In genomic region chr15:72344602-72345001, GRCh38 we compare ENCODE assay signal across 33 cellular contexts. TPM values are rescaled to one million over a fixed set of nuclear protein-coding genes. Genes with fewer than 3 reads are reported as not detected.
DNase-seq lines count a peak whose midpoint lies in the region; ATAC-seq and TF ChIP-seq lines count a peak whose summit lies in the region.
"Had no signal": no experiment of that assay in that cellular context is flagged by ENCODE, and none has a peak within 500 bp of the region (broad histone marks: within the 10 kb centered on the region; RNA-seq: fewer than 3 reads in every experiment).

No MANE protein-coding gene starts in this region.

- no peaks in the 10 kb centered on the region for H3K27me3 ChIP-seq in osteoblast (ENCODE audit: insufficient read depth, low read length)
- H3K27me3 ChIP-seq: BE2C; BLaER1; BLaER1 treated with 17β-estradiol and CSF1 and Interleukin-3, amounts not matched to agents 10 nM and 100 nM had no signal

- no peak overlapping the region for H3K4me2 ChIP-seq in osteoblast (ENCODE audit: insufficient read depth, low read length)
- H3K4me2 ChIP-seq: A549; BLaER1; BLaER1 treated with 17β-estradiol and CSF1 and Interleukin-3, amounts not matched to agents 10 nM and 100 nM had no signal

- H3K36me3 ChIP-seq in osteoblast (ENCODE audit: insufficient read depth, low read length): peaks cover 50% of the 10 kb centered on the region

- TF ChIP-seq CTCF in osteoblast (IDR thresholded peaks at IDR 0.05; ENCODE audit: extremely low read depth, low read depth, low read length): no peak

- no peak for ATAC-seq in HG03442 (IDR thresholded peaks at IDR 0.05; ENCODE audit: unreplicated experiment)
- ATAC-seq: A549; CD8-positive, alpha-beta T cell had no signal

- H3K27ac ChIP-seq in osteoblast (ENCODE audit: low read depth, low read length): no peak overlapping the region
- H3K27ac ChIP-seq: 22Rv1; A549; BLaER1; BLaER1 treated with 17β-estradiol and CSF1 and Interleukin-3, amounts not matched to agents 10 nM and 100 nM; C4-2B had no signal

- DNase-seq in osteoblast (ENCODE audit: insufficient read length, low spot score, missing footprints) (peak; percentile 51), ureter (ENCODE audit: low spot score) (peak; percentile 6), islet precursor cell (no peak)
- DNase-seq: 8988T; ACHN; AML-193; BE2C; C1 segment of cervical spinal cord; Caco-2; Calu3; CD4-positive, alpha-beta memory T cell; CD4-positive, alpha-beta T cell; CD4-positive, CD25-positive, alpha-beta regulatory T cell; CD8-positive, alpha-beta memory T cell; CD8-positive, alpha-beta T cell; COR-L47; DMS 273 treated with DMSO at 0.1 percent for 48 hours; DMS153; DMS53; DMS79; DMS79 treated with DMSO at 0.1 percent for 48 hours; DND-41; EL had no signal

- no peak overlapping the region for H3K4me3 ChIP-seq in osteoblast (ENCODE audit: insufficient read depth, low read length)
- H3K4me3 ChIP-seq: A549; BLaER1; BLaER1 treated with 17β-estradiol and CSF1 and Interleukin-3, amounts not matched to agents 10 nM and 100 nM had no signal

- peaks cover 6% of the 10 kb centered on the region for H3K4me1 ChIP-seq in osteoblast (ENCODE audit: insufficient read depth, low read length)
- H3K4me1 ChIP-seq: BLaER1, Caco-2 had no signal

- no peak overlapping the region for H2AFZ ChIP-seq in osteoblast (ENCODE audit: low read length)

- H4K20me1 ChIP-seq in osteoblast (ENCODE audit: insufficient read depth, low read length): no peaks in the 10 kb centered on the region

- no peaks in the 10 kb centered on the region for H3K79me2 ChIP-seq in osteoblast (ENCODE audit: insufficient read depth, low read length)

- H3K9me3 ChIP-seq in osteoblast (ENCODE audit: low read depth, low read length): no peaks in the 10 kb centered on the region
- H3K9me3 ChIP-seq: A549; BE2C; BLaER1; BLaER1 treated with 17β-estradiol and CSF1 and Interleukin-3, amounts not matched to agents 10 nM and 100 nM; Caco-2 had no signal

RNA-seq across cellular contexts. Expression of gene CELF6, which starts 24.6 kb away (rescaled TPM):
- total RNA-seq in osteoblast (0.36 and 0.59 TPM in 2 replicates), ureter (3.4 TPM)
- total RNA-seq: A172, A673, Caco-2 had no signal

RNA-seq across cellular contexts. Expression of gene HEXA, which starts 31.2 kb away (rescaled TPM):
- 122 and 146 TPM in 2 replicates for total RNA-seq in osteoblast
- 107 TPM for total RNA-seq in ureter

RNA-seq across cellular contexts. Expression of gene TMEM202, which starts 53.5 kb away (rescaled TPM):
- total RNA-seq in osteoblast (not detected in 2 replicates), ureter (not detected)
- total RNA-seq: A172; A673; B cell; Caco-2; Calu3; CD4-positive, alpha-beta memory T cell; CD4-positive, alpha-beta T cell; CD4-positive, CD25-positive, alpha-beta regulatory T cell; CD8-positive, alpha-beta memory T cell; CD8-positive, alpha-beta T cell; Daoy had no signal
